In the genomic region with DNA sequence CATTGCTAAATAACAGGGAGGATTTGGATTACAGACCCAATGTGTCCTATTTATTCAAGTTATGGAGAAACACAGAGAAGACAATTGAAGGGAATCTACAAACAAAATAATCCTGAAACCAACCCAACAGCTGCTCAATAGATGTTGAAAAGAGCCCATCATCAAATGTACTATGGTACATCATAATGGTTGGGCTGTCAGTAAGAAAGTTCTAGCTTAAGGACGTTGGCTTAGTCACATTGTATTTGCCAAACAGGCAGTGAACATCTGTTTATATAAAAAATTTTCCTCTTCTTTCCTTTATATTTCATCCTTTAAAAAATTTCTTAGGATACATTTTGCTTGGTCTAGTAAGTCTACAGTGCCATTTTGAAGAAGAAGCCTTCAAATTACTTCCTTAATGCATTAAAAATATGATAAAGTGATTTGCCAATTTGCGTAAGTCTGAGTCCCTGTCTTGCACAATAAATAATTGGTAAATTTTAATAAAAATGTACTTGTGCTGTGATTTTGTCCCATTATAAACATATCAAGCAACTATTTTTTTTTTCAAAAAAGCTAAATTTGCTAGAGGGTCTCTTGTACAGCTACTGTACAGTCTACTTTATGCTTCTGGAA, we compare ENCODE assay signal across 11 cellular contexts. TPM values are rescaled to one million over a fixed set of nuclear protein-coding genes. Genes with fewer than 3 reads are reported as not detected.
DNase-seq lines count a peak whose midpoint lies in the region; ATAC-seq and TF ChIP-seq lines count a peak whose summit lies in the region.
"Had no signal": no experiment of that assay in that cellular context is flagged by ENCODE, and none has a peak within 500 bp of the region (broad histone marks: within the 10 kb centered on the region; RNA-seq: fewer than 3 reads in every experiment).

No MANE protein-coding gene starts in this region.

- no peak for ATAC-seq in HG02852 (IDR thresholded peaks at IDR 0.05; ENCODE audit: unreplicated experiment)

- H3K4me3 ChIP-seq in right atrium auricular region (no peak overlapping the region), suprapubic skin (no peak overlapping the region)

- 22% methylated on average over 2 of the region's 2 CpGs for WGBS in suprapubic skin

- TF ChIP-seq EP300 in suprapubic skin (IDR thresholded peaks at IDR 0.05) = no peak

- H3K4me1 ChIP-seq in right atrium auricular region (peaks cover 0 to 43% of the 10 kb centered on the region in 2 donors), suprapubic skin (peaks cover 50% of the 10 kb centered on the region)
- H3K4me1 ChIP-seq: parathyroid adenoma had no signal

- DNase-seq in HCEC 1CT (peak; percentile 72), amniotic epithelial cell (ENCODE audit: low read depth) (peak; percentile 37), right atrium auricular region (ENCODE audit: low spot score) (no peak), suprapubic skin (ENCODE audit: low spot score in 2 of 2) (no peak), KG1 (lab: John Stamatoyannopoulos, UW) (no peak), NCI-H1048 (lab: John Stamatoyannopoulos, UW) (no peak), GM13977 (ENCODE audit: low spot score) (no peak)
- DNase-seq: NCI-H1436 treated with DMSO at 0.1 percent for 48 hours; NK-92 treated with Interleukin-12 subunit alpha and Interleukin-12 subunit beta, amount 100 ng/mL, for 24 hours had no signal

- TF ChIP-seq CTCF in right atrium auricular region (IDR thresholded peaks at IDR 0.05) (no peak), suprapubic skin (IDR thresholded peaks at IDR 0.05) (no peak), GM13977 (IDR thresholded peaks at IDR 0.05; ENCODE audit: extremely low read depth, insufficient read depth, missing control alignments) (no peak)

- no peaks in the 10 kb centered on the region for H3K27me3 ChIP-seq in right atrium auricular region
- H3K27me3 ChIP-seq in suprapubic skin = no peaks in the 10 kb centered on the region

- in situ Hi-C loops in GM13977 (cut with MboI; ENCODE audit: low pct_unique_long_range_greater_than_20kb, low sequenced_read_pairs, unreplicated experiment) = no loop called here

- no peaks in the 10 kb centered on the region for H3K9me3 ChIP-seq in right atrium auricular region
- H3K9me3 ChIP-seq in suprapubic skin = no peaks in the 10 kb centered on the region

- H3K27ac ChIP-seq in right atrium auricular region = peak overlapping the region; percentile 65 to 78
- peak overlapping the region; percentile 88 for H3K27ac ChIP-seq in suprapubic skin
- H3K27ac ChIP-seq: parathyroid adenoma had no signal

- H3K36me3 ChIP-seq in right atrium auricular region = no peaks in the 10 kb centered on the region
- H3K36me3 ChIP-seq in suprapubic skin = no peaks in the 10 kb centered on the region

- TF ChIP-seq POLR2A in suprapubic skin (IDR thresholded peaks at IDR 0.05) = no peak

RNA-seq across cellular contexts. Expression of a gene that starts 14.4 kb away (rescaled TPM):
- total RNA-seq in right atrium auricular region (10 to 100 TPM in 1 of 2 donors, 1 to 10 TPM in 1; 1.7 to 15.5 TPM), suprapubic skin (10 to 100 TPM in 1 of 4 donors, 1 to 10 TPM in 3; 6.8 to 10.4 (median 8.8) TPM)

Comparison
In these comparisons a context has a peak if more than half of its experiments do, and no peak if none do; other contexts are left out.
1. DNase-seq: peak in HCEC 1CT (single experiment) and amniotic epithelial cell (single experiment); none in right atrium auricular region (single experiment), suprapubic skin (0 of 2), KG1 (single experiment), NCI-H1048 (single experiment) and GM13977 (single experiment).